Comparison of ENCODE assay signal across 11 cellular contexts in the genomic region with DNA sequence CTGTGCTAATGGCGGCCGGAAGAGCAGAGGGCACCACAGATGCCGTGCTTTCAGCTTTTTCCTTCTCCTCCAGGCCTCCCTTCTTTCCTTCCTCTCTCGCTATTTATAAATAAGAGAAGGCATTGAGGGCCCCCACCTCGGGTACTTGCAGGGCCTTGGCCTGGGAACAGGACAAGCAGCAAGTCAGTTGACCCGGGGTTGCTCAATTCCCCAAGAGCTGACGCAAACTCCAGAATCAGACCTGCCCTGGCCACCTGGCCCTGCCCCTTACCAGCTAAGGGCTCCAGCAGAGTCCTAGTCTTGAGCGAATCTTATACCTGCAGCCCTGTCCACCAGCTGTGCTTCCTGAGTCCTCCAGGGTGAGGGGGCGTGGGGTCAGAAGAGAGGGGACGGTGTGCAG. TPM values are rescaled to one million over a fixed set of nuclear protein-coding genes. Genes with fewer than 3 reads are reported as not detected.
DNase-seq lines count a peak whose midpoint lies in the region; ATAC-seq and TF ChIP-seq lines count a peak whose summit lies in the region.
"Had no signal": no experiment of that assay in that cellular context is flagged by ENCODE, and none has a peak within 500 bp of the region (broad histone marks: within the 10 kb centered on the region; RNA-seq: fewer than 3 reads in every experiment).

No MANE protein-coding gene starts in this region.

- no peak for TF ChIP-seq CTCF in heart right ventricle (IDR thresholded peaks at IDR 0.05)
- TF ChIP-seq CTCF in GM10266 (IDR thresholded peaks at IDR 0.05; ENCODE audit: control insufficient read depth, insufficient read depth, low read depth, missing control alignments) = no peak

- no peaks in the 10 kb centered on the region for H3K27me3 ChIP-seq in BLaER1
- peaks cover 0 to 5% (median 0%) of the 10 kb centered on the region in 7 donors for H3K27me3 ChIP-seq in heart right ventricle
- H3K27me3 ChIP-seq: pancreas had no signal

- no peaks in the 10 kb centered on the region for H3K27me3 Mint-ChIP-seq in T-cell

- CTCF ChIA-PET in T-cell (lab: Charles Lee) = interaction anchor here in 1 of 2 donors (0.6 kb wide), 1 partner anchor 43 kb away, joined by 3 read pairs; no protein-coding TSS in a partner anchor

- H3K4me3 ChIP-seq in BLaER1 (no peak overlapping the region), heart right ventricle (peak overlapping the region in 1 of 10 donors; percentile 7)
- H3K4me3 ChIP-seq: pancreas had no signal

- peaks cover 90 to 94% (median 93%) of the 10 kb centered on the region in 3 donors for H3K4me1 Mint-ChIP-seq in T-cell

- peak overlapping the region; percentile 57 to 77 for H3K27ac Mint-ChIP-seq in T-cell

- H3K27ac ChIP-seq in BLaER1 (no peak overlapping the region), heart right ventricle (peak overlapping the region; percentile 26 to 99 (median 77))

- H3K4me1 ChIP-seq in BLaER1 (peaks cover 79% of the 10 kb centered on the region), heart right ventricle (peaks cover 23 to 100% (median 91%) of the 10 kb centered on the region in 9 donors)

- peak overlapping the region in 1 of 3 donors; percentile 92 for H3K4me3 Mint-ChIP-seq in T-cell

- no peaks in the 10 kb centered on the region for H3K36me3 ChIP-seq in BLaER1
- peaks cover 0 to 31% (median 0%) of the 10 kb centered on the region in 9 donors for H3K36me3 ChIP-seq in heart right ventricle
- H3K36me3 ChIP-seq: pancreas had no signal

- DNase-seq in T-cell = no peak
- DNase-seq in heart right ventricle = peak; percentile 59 to 65
- peak in 6 of 10 donors; percentile 34 to 93 (median 52) for DNase-seq in posterior cingulate gyrus
- no peak for DNase-seq in GM10266 (ENCODE audit: extremely low spot score)
- DNase-seq in KBM-7 = no peak
- DNase-seq: cortex of kidney, NCI-H1105 had no signal

- H3K9ac ChIP-seq in BLaER1 = no peak overlapping the region

- POLR2A ChIA-PET in T-cell (lab: Charles Lee) = no interaction called here

- in situ Hi-C loops in KBM-7 (cut with MboI; ENCODE audit: low pct_unique_long_range_greater_than_20kb, low sequenced_read_pairs) = no loop called here

- H3K9me3 ChIP-seq in BLaER1 = no peaks in the 10 kb centered on the region
- no peaks in the 10 kb centered on the region for H3K9me3 ChIP-seq in heart right ventricle
- H3K9me3 ChIP-seq: pancreas had no signal

- 68 to 71% methylated on average over 10 of the region's 10 CpGs for WGBS in heart right ventricle, 2 donors

- peaks cover 9% of the 10 kb centered on the region for H3K36me3 Mint-ChIP-seq in T-cell

- peaks cover 43% of the 10 kb centered on the region for H4K20me1 ChIP-seq in BLaER1

- H3K9me3 Mint-ChIP-seq in T-cell = no peaks in the 10 kb centered on the region

- no peak for ATAC-seq in T-cell (replicated peaks in 1 of 4)
- peak in 7 of 8 donors; percentile 6 to 39 (median 18) for ATAC-seq in heart right ventricle
- no peak for ATAC-seq in GM21390 (IDR thresholded peaks at IDR 0.05; ENCODE audit: unreplicated experiment)
- no peak for ATAC-seq in GM21515 (IDR thresholded peaks at IDR 0.05; ENCODE audit: unreplicated experiment)

- intact Hi-C loops in heart right ventricle (cut with DNase I) (loop anchor here in 1 of 10 donors (5.0 kb wide), 2 partner anchors 33 to 48 kb away; no protein-coding TSS in a partner anchor), posterior cingulate gyrus (cut with DNase I) (loop anchor here (5.0 kb wide), 1 partner anchor 38 kb away; no protein-coding TSS in a partner anchor)

- peak overlapping the region; percentile 94 for H3K4me2 ChIP-seq in BLaER1

RNA-seq across cellular contexts. Expression of a gene that starts 13.5 kb away (rescaled TPM):
- total RNA-seq in T-cell (100 to 1,000 TPM in 2 of 5 donors, 10 to 100 TPM in 3; 55.0 to 130 (median 99.6) TPM), heart right ventricle (10 to 100 TPM in 8 of 10 donors, 1 to 10 TPM in 2; 8.0 to 55.4 (median 15.7) TPM)
- 10 to 100 TPM; 11.9 to 15.3 TPM for polyA plus RNA-seq in heart right ventricle

RNA-seq across cellular contexts. Expression of a gene that starts 49.5 kb away (rescaled TPM):
- 10 to 100 TPM; 73.5 to 85.9 (median 75.8) TPM for total RNA-seq in T-cell
- 100 to 1,000 TPM in 2 of 10 donors, 10 to 100 TPM in 8; 59.6 to 161 (median 92.0) TPM for total RNA-seq in heart right ventricle
- polyA plus RNA-seq in heart right ventricle = 10 to 100 TPM; 36.9 to 48.2 TPM

Comparison
In these comparisons a context has a peak if more than half of its experiments do, and no peak if none do; other contexts are left out.
1. ATAC-seq: peak in heart right ventricle (7 of 8); none in T-cell (0 of 4), GM21390 (single experiment) and GM21515 (single experiment).
2. DNase-seq: peak in heart right ventricle (2 of 2) and posterior cingulate gyrus (6 of 10); none in T-cell (0 of 34), GM10266 (single experiment) and KBM-7 (single experiment).